In genomic region chr19:9435279-9436268, GRCh38 we compare ENCODE assay signal across 8 cellular contexts. TPM values are rescaled to one million over a fixed set of nuclear protein-coding genes. Genes with fewer than 3 reads are reported as not detected.
A peak's percentile ranks its signal among the peaks of the same experiment; 100 is the strongest.
DNase-seq lines count a peak whose midpoint lies in the region; ATAC-seq, FAIRE-seq and TF ChIP-seq lines count a peak whose summit lies in the region.

TSS of gene ZNF266 (minus strand) at chr19:9435573. CDS start at chr19:9420089, 15,484 bp downstream.

- H3K79me2 ChIP-seq in DND-41 (ENCODE audit: insufficient read depth, low read length) (peaks cover 87% of the 10 kb centered on the region), Karpas-422 (ENCODE audit: low read length) (peaks cover 72% of the 10 kb centered on the region), fibroblast of lung (ENCODE audit: control insufficient read depth, insufficient read depth, low read length) (no peaks in the 10 kb centered on the region)

- DNase-seq in DND-41 (peak; percentile 93), Karpas-422 (peak; percentile 97), RCC 7860 (ENCODE audit: low spot score) (peak; percentile 80), activated T-helper 1 cell treated with Interleukin-2 at 50 U/mL for 16 hours (ENCODE audit: low read depth) (peak; percentile 83), fibroblast of lung (ENCODE audit: low read depth in 2 of 2) (peak; percentile 90)
- peak; percentile 82 to 93 (median 91) for DNase-seq in naive thymus-derived CD4-positive, alpha-beta T cell
- DNase-seq in stimulated activated naive B cell treated with anti-CD40 and anti-IgM and Interleukin-4, amounts not matched to agents 10 μg/mL and 1 μg/mL and 100 μg/mL, for 72 hours: peak; percentile 89

- peaks cover 32% of the 10 kb centered on the region for H3K36me3 ChIP-seq in DND-41 (ENCODE audit: insufficient read depth, low read length)
- H3K36me3 ChIP-seq in Karpas-422 (ENCODE audit: insufficient read depth, low read length): peaks cover 38% of the 10 kb centered on the region
- H3K36me3 ChIP-seq in fibroblast of lung (ENCODE audit: control insufficient read depth, insufficient read depth, low read length): peaks cover 2% of the 10 kb centered on the region
- peaks cover 6 to 34% (median 7%) of the 10 kb centered on the region in 3 experiments for H3K36me3 ChIP-seq in naive thymus-derived CD4-positive, alpha-beta T cell (ENCODE audit: control insufficient read depth in 2 of 3, insufficient read depth in 3 of 3, low read length in 3 of 3)

- H3K36me3 Mint-ChIP-seq in naive thymus-derived CD4-positive, alpha-beta T cell: peaks cover 23 to 46% (median 43%) of the 10 kb centered on the region in 5 donors
- peaks cover 31 to 43% of the 10 kb centered on the region in 2 donors for H3K36me3 Mint-ChIP-seq in stimulated activated naive B cell treated with anti-CD40 and anti-IgM and Interleukin-4, amounts not matched to agents 10 μg/mL and 1 μg/mL and 100 μg/mL, for 72 hours

- POLR2A ChIA-PET in naive thymus-derived CD4-positive, alpha-beta T cell (lab: Charles Lee): interaction anchor here (0.6 to 2.5 kb wide), 10 partner anchors 12 to 604 kb away, joined by 3 to 10 read pairs (median 3); partner anchors contain the start of genes ZNF121, ZNF317 and ZNF559

- H3K27me3 Mint-ChIP-seq in naive thymus-derived CD4-positive, alpha-beta T cell: no peaks in the 10 kb centered on the region
- H3K27me3 Mint-ChIP-seq in stimulated activated naive B cell treated with anti-CD40 and anti-IgM and Interleukin-4, amounts not matched to agents 10 μg/mL and 1 μg/mL and 100 μg/mL, for 72 hours: no peaks in the 10 kb centered on the region

- peaks cover 20 to 54% (median 48%) of the 10 kb centered on the region in 7 donors for H3K4me1 Mint-ChIP-seq in naive thymus-derived CD4-positive, alpha-beta T cell
- H3K4me1 Mint-ChIP-seq in stimulated activated naive B cell treated with anti-CD40 and anti-IgM and Interleukin-4, amounts not matched to agents 10 μg/mL and 1 μg/mL and 100 μg/mL, for 72 hours: peaks cover 13 to 35% of the 10 kb centered on the region in 2 donors

- CTCF ChIA-PET in naive thymus-derived CD4-positive, alpha-beta T cell (lab: Charles Lee): interaction anchor here (0.6 kb wide), 1 partner anchor 837 kb away, joined by 3 read pairs; no protein-coding TSS in a partner anchor

- H3K4me1 ChIP-seq in DND-41 (ENCODE audit: insufficient read depth, low read length): peaks cover 39% of the 10 kb centered on the region
- H3K4me1 ChIP-seq in Karpas-422 (ENCODE audit: low read length): peaks cover 18% of the 10 kb centered on the region
- no peaks in the 10 kb centered on the region for H3K4me1 ChIP-seq in fibroblast of lung (ENCODE audit: control insufficient read depth, extremely low read depth, insufficient read depth, low read length)
- H3K4me1 ChIP-seq in naive thymus-derived CD4-positive, alpha-beta T cell (ENCODE audit: control insufficient read depth in 2 of 2, insufficient read depth in 2 of 2, low read length in 2 of 2): peaks cover 26 to 27% of the 10 kb centered on the region in 2 donors

- intact Hi-C loops in naive thymus-derived CD4-positive, alpha-beta T cell (cut with micrococcal nuclease): loop anchor here (1.0 to 5.0 kb wide), 13 partner anchors 103 to 603 kb away; partner anchors contain the start of genes ZNF121 (in 2 of the 2), ZNF317 (in 2 of the 2), ZNF426 (in 2 of the 2) and ZNF559 (in 2 of the 2)

- peak within 1 kb of the TSS; percentile 95 to 99 (median 98) for H3K27ac Mint-ChIP-seq in naive thymus-derived CD4-positive, alpha-beta T cell
- H3K27ac Mint-ChIP-seq in stimulated activated naive B cell treated with anti-CD40 and anti-IgM and Interleukin-4, amounts not matched to agents 10 μg/mL and 1 μg/mL and 100 μg/mL, for 72 hours: peak within 1 kb of the TSS; percentile 98

- H2AFZ ChIP-seq in DND-41 (ENCODE audit: low read depth, low read length): peak within 1 kb of the TSS; percentile 94
- peak within 1 kb of the TSS; percentile 88 for H2AFZ ChIP-seq in Karpas-422 (ENCODE audit: low read length)
- peak within 1 kb of the TSS; percentile 98 for H2AFZ ChIP-seq in fibroblast of lung (ENCODE audit: low read length)

- H3K9me3 ChIP-seq in DND-41 (ENCODE audit: insufficient read depth, low read length, severe bottlenecking) (no peaks in the 10 kb centered on the region), Karpas-422 (ENCODE audit: low read length) (peaks cover 19% of the 10 kb centered on the region), fibroblast of lung (ENCODE audit: control insufficient read depth, insufficient read depth, low read depth, low read length) (no peaks in the 10 kb centered on the region)
- H3K9me3 ChIP-seq in naive thymus-derived CD4-positive, alpha-beta T cell (ENCODE audit: control insufficient read depth in 2 of 3, low read length in 3 of 3): peaks cover 0 to 3% (median 0%) of the 10 kb centered on the region in 3 experiments

- H3K27ac ChIP-seq in DND-41 (ENCODE audit: low read length): peak within 1 kb of the TSS; percentile 95
- peak within 1 kb of the TSS; percentile 30; the same call in 1 of the 2 replicates for H3K27ac ChIP-seq in Karpas-422 (ENCODE audit: low read length)
- H3K27ac ChIP-seq in fibroblast of lung (ENCODE audit: insufficient read depth, low read length): peak within 1 kb of the TSS; percentile 89
- H3K27ac ChIP-seq in naive thymus-derived CD4-positive, alpha-beta T cell (ENCODE audit: low read depth, low read length): peak within 1 kb of the TSS; percentile 94

- peak; percentile 70 for FAIRE-seq in RCC 7860 (lab: Jason Lieb, UNC)

- TF ChIP-seq CTCF in DND-41 (IDR thresholded peaks at IDR 0.05; ENCODE audit: borderline replicate concordance, extremely low read depth, low read length, poor library complexity, severe bottlenecking) (peak; percentile 76), fibroblast of lung (conservative IDR thresholded peaks at IDR 0.05 in 1 of 2, IDR thresholded peaks at IDR 0.05 in 1 of 2; ENCODE audit: low read depth in 1 of 2, low read length in 2 of 2) (peak; percentile 66 to 76)

- H3K9me3 Mint-ChIP-seq in naive thymus-derived CD4-positive, alpha-beta T cell: peaks cover 3 to 36% (median 8%) of the 10 kb centered on the region in 11 donors
- H3K9me3 Mint-ChIP-seq in stimulated activated naive B cell treated with anti-CD40 and anti-IgM and Interleukin-4, amounts not matched to agents 10 μg/mL and 1 μg/mL and 100 μg/mL, for 72 hours: no peaks in the 10 kb centered on the region

- H3K9ac ChIP-seq in DND-41 (ENCODE audit: low read depth, low read length) (peak within 1 kb of the TSS; percentile 79), Karpas-422 (ENCODE audit: low read length) (peak within 1 kb of the TSS; percentile 87), fibroblast of lung (ENCODE audit: insufficient read depth, low read length) (peak within 1 kb of the TSS; percentile 80)

- ATAC-seq in DND-41 (ENCODE audit: insufficient read depth, low read depth) (peak; percentile 92), GM21786 (IDR thresholded peaks at IDR 0.05; ENCODE audit: unreplicated experiment) (peak; percentile 87)
- peak; percentile 92 for ATAC-seq in naive thymus-derived CD4-positive, alpha-beta T cell
- ATAC-seq in stimulated activated naive B cell treated with anti-CD40 and anti-IgM and Interleukin-4, amounts not matched to agents 10 μg/mL and 1 μg/mL and 100 μg/mL, for 72 hours (replicated peaks): peak; percentile 93 to 95

- H3K9me2 ChIP-seq in Karpas-422 (replicated peaks; ENCODE audit: insufficient read depth, low read length): no peaks in the 10 kb centered on the region

- H3K4me3 ChIP-seq in DND-41 (ENCODE audit: low read depth in 1 of 2, low read length in 2 of 2) (peak within 1 kb of the TSS; percentile 70 to 89), Karpas-422 (ENCODE audit: low read length) (peak within 1 kb of the TSS; percentile 84), fibroblast of lung (replicated peaks in 1 of 4; ENCODE audit: control extremely low read depth in 1 of 4, insufficient read depth in 1 of 4, low read depth in 3 of 4, low read length in 4 of 4) (peak within 1 kb of the TSS; percentile 58 to 90 (median 82))
- peak within 1 kb of the TSS; percentile 73 for H3K4me3 ChIP-seq in naive thymus-derived CD4-positive, alpha-beta T cell (ENCODE audit: low read length)

- peak within 1 kb of the TSS; percentile 89 to 97 (median 93) for H3K4me3 Mint-ChIP-seq in naive thymus-derived CD4-positive, alpha-beta T cell
- peak within 1 kb of the TSS; percentile 95 to 96 for H3K4me3 Mint-ChIP-seq in stimulated activated naive B cell treated with anti-CD40 and anti-IgM and Interleukin-4, amounts not matched to agents 10 μg/mL and 1 μg/mL and 100 μg/mL, for 72 hours

- H3K27me3 ChIP-seq in DND-41 (ENCODE audit: insufficient read depth, low read length, poor library complexity) (no peaks in the 10 kb centered on the region), Karpas-422 (ENCODE audit: low read length) (no peaks in the 10 kb centered on the region), fibroblast of lung (ENCODE audit: control insufficient read depth, insufficient read depth, low read length) (no peaks in the 10 kb centered on the region)
- H3K27me3 ChIP-seq in naive thymus-derived CD4-positive, alpha-beta T cell (ENCODE audit: control insufficient read depth in 2 of 2, insufficient read depth in 2 of 2, low read length in 2 of 2): no peaks in the 10 kb centered on the region

- H3K4me2 ChIP-seq in DND-41 (ENCODE audit: insufficient read depth, low read length): peak within 1 kb of the TSS; percentile 81
- H3K4me2 ChIP-seq in Karpas-422 (ENCODE audit: low read depth, low read length, poor library complexity, severe bottlenecking): peak within 1 kb of the TSS; percentile 89
- H3K4me2 ChIP-seq in fibroblast of lung (ENCODE audit: extremely low read depth, insufficient read depth, low read length): peak within 1 kb of the TSS; percentile 91

- H4K20me1 ChIP-seq in DND-41 (ENCODE audit: insufficient read depth, low read length): peaks cover 12% of the 10 kb centered on the region
- no peaks in the 10 kb centered on the region for H4K20me1 ChIP-seq in Karpas-422 (ENCODE audit: insufficient read depth, low read depth, low read length)
- no peaks in the 10 kb centered on the region for H4K20me1 ChIP-seq in fibroblast of lung (ENCODE audit: control insufficient read depth, extremely low read depth, insufficient read depth, low read length)

RNA-seq across cellular contexts. Expression of gene ZNF266, which starts in this region (rescaled TPM):
- total RNA-seq in Karpas-422 (2014; rRNA removed; shearing (Covaris generic); ENCODE audit: low replicate concordance): 21.4 and 54.3 TPM in 2 replicates
- total RNA-seq in fibroblast of lung: 10.0 and 10.7 TPM in 2 replicates
- 8.4 and 14.4 TPM in 2 replicates for polyA plus RNA-seq in fibroblast of lung
- polyA plus RNA-seq in fibroblast of lung (2012): 6.6 and 7.3 TPM in 2 replicates
- polyA minus RNA-seq in fibroblast of lung (ENCODE audit: low replicate concordance): 0.33 and 1.5 TPM in 2 replicates
- total RNA-seq in naive thymus-derived CD4-positive, alpha-beta T cell: 10 to 100 TPM; 34.0 to 73.9 (median 55.0) TPM
- polyA plus RNA-seq in naive thymus-derived CD4-positive, alpha-beta T cell: 10 to 100 TPM; 23.1 to 29.5 TPM

Comparison
In these comparisons a context has a peak if more than half of its experiments do, and no peak if none do; other contexts are left out.
1. Peak in every context shown above with its lines: DNase-seq, ATAC-seq, H3K4me3 ChIP-seq and H3K27ac ChIP-seq.
2. H3K27ac ChIP-seq: peak in every context shown above with its lines; median percentile 95 in DND-41; 94 in naive thymus-derived CD4-positive, alpha-beta T cell; 89 in fibroblast of lung; 30 in Karpas-422.